ENCODE assay signal across 30 cellular contexts in genomic region chr3:42964286-42964685, GRCh38. TPM values are rescaled to one million over a fixed set of nuclear protein-coding genes. Genes with fewer than 3 reads are reported as not detected.
"Had no signal": no experiment of that assay in that cellular context is flagged by ENCODE, and none has a peak within 500 bp of the region (broad histone marks: within the 10 kb centered on the region; RNA-seq: fewer than 3 reads in every experiment).

No MANE protein-coding gene starts in this region.

- H3K4me3 Mint-ChIP-seq: activated B cell treated with CpG ODN at 0.5 μM for 24 hours; activated CD8-positive, alpha-beta T cell treated with anti-CD3 and anti-CD28 coated beads for 36 hours; activated naive CD4-positive, alpha-beta T cell treated with anti-CD3 and anti-CD28 coated beads, Interleukin-2, amount 10 ng/mL, durations not matched to agents 7 days and 5 days; activated naive CD8-positive, alpha-beta T cell; activated T-cell treated with anti-CD3 and anti-CD28 coated beads, Interleukin-2, amount 50 U/mL, for 4 hours; T-helper 1 cell treated with Interleukin-12 subunit alpha and Interleukin-12 subunit beta and Interleukin-4 antibody, amounts not matched to agents 30 μg/mL and 1 μg/mL, for 36 hours; T-helper 2 cell treated with Interferon-gamma antibody and Interleukin-4, amounts not matched to agents 5 μg/mL and 100 μg/mL, for 36 hours had no signal

- H3K4me3 ChIP-seq: body of pancreas, colonic mucosa, esophagus squamous epithelium, gastroesophageal sphincter, heart right ventricle had no signal

- H3K36me3 Mint-ChIP-seq: activated naive CD4-positive, alpha-beta T cell treated with anti-CD3 and anti-CD28 coated beads, Interleukin-2, amount 10 ng/mL, durations not matched to agents 7 days and 5 days; activated naive CD8-positive, alpha-beta T cell had no signal

- H3K4me1 ChIP-seq: body of pancreas, colonic mucosa, heart right ventricle had no signal

- H3K27ac Mint-ChIP-seq: activated B cell treated with CpG ODN at 0.5 μM for 24 hours; activated CD8-positive, alpha-beta T cell treated with anti-CD3 and anti-CD28 coated beads for 36 hours; activated naive CD4-positive, alpha-beta T cell treated with anti-CD3 and anti-CD28 coated beads, Interleukin-2, amount 10 ng/mL, durations not matched to agents 7 days and 5 days; activated naive CD8-positive, alpha-beta T cell; activated T-helper 2 cell treated with anti-CD3 and anti-CD28 coated beads, Interferon-gamma antibody, Interleukin-2, Interleukin-4, amounts not matched to agents 10 μg/mL and 5 μg/mL and 100 μg/mL, durations not matched to agents 14 hours and 24 hours and 36 hours; T-helper 1 cell treated with Interleukin-12 subunit alpha and Interleukin-12 subunit beta and Interleukin-4 antibody, amounts not matched to agents 30 μg/mL and 1 μg/mL, for 36 hours; T-helper 2 cell treated with Interferon-gamma antibody and Interleukin-4, amounts not matched to agents 5 μg/mL and 100 μg/mL, for 36 hours had no signal

- H3K27ac ChIP-seq: body of pancreas, colonic mucosa, epithelial cell of prostate, esophagus squamous epithelium, gastroesophageal sphincter, heart right ventricle, WERI-Rb-1 had no signal

- H3K9me3 Mint-ChIP-seq: activated B cell treated with CpG ODN at 0.5 μM for 24 hours; activated CD8-positive, alpha-beta T cell treated with anti-CD3 and anti-CD28 coated beads for 36 hours; activated naive CD4-positive, alpha-beta T cell treated with anti-CD3 and anti-CD28 coated beads, Interleukin-2, amount 10 ng/mL, durations not matched to agents 7 days and 5 days; activated T-cell treated with anti-CD3 and anti-CD28 coated beads, Interleukin-2, amount 50 U/mL, for 4 hours; activated T-helper 2 cell treated with anti-CD3 and anti-CD28 coated beads, Interferon-gamma antibody, Interleukin-2, Interleukin-4, amounts not matched to agents 10 μg/mL and 5 μg/mL and 100 μg/mL, durations not matched to agents 14 hours and 24 hours and 36 hours; T-helper 1 cell treated with Interleukin-12 subunit alpha and Interleukin-12 subunit beta and Interleukin-4 antibody, amounts not matched to agents 30 μg/mL and 1 μg/mL, for 36 hours; T-helper 2 cell treated with Interferon-gamma antibody and Interleukin-4, amounts not matched to agents 5 μg/mL and 100 μg/mL, for 36 hours had no signal

- ATAC-seq: activated CD4-positive, CD25-positive, alpha-beta regulatory T cell treated with anti-CD3 and anti-CD28 coated beads, Interleukin-2, amount 50 U/mL, for 24 hours; activated CD8-positive, alpha-beta T cell treated with anti-CD3 and anti-CD28 coated beads for 36 hours; activated T-cell treated with anti-CD3 and anti-CD28 coated beads, Interleukin-2, amount 50 U/mL, for 4 hours; body of pancreas; gastroesophageal sphincter; heart right ventricle had no signal

- H3K4me1 Mint-ChIP-seq: activated B cell treated with CpG ODN at 0.5 μM for 24 hours had no signal

- H3K36me3 ChIP-seq: colonic mucosa, esophagus squamous epithelium, gastroesophageal sphincter, heart right ventricle, WERI-Rb-1 had no signal

- H3K27me3 ChIP-seq: body of pancreas, colonic mucosa, esophagus squamous epithelium, gastroesophageal sphincter had no signal

- H3K27me3 Mint-ChIP-seq: activated CD8-positive, alpha-beta T cell treated with anti-CD3 and anti-CD28 coated beads for 36 hours; activated naive CD4-positive, alpha-beta T cell treated with anti-CD3 and anti-CD28 coated beads, Interleukin-2, amount 10 ng/mL, durations not matched to agents 7 days and 5 days had no signal

- DNase-seq: activated B cell treated with CpG ODN at 0.5 μM for 24 hours; activated CD4-positive, alpha-beta T cell treated with anti-CD3 and anti-CD28 coated beads for 48 hours; activated CD4-positive, alpha-beta T cell treated with anti-CD3 and anti-CD28 coated beads, Interleukin-2, amount 50 U/mL, for 1 hour; activated CD4-positive, alpha-beta T cell treated with anti-CD3 and anti-CD28 coated beads, Interleukin-2, amount 50 U/mL, for 48 hours; activated CD8-positive, alpha-beta memory T cell treated with anti-CD3 and anti-CD28 coated beads for 24 hours; activated CD8-positive, alpha-beta T cell treated with anti-CD3 and anti-CD28 coated beads for 36 hours; activated effector memory CD4-positive, alpha-beta T cell treated with anti-CD3 and anti-CD28 coated beads, Interleukin-2, amount 50 U/mL, for 16 hours; activated naive CD4-positive, alpha-beta T cell treated with anti-CD3 and anti-CD28 coated beads, Interleukin-2, amount 10 ng/mL, durations not matched to agents 7 days and 5 days; activated T-cell treated with anti-CD3 and anti-CD28 coated beads, Interleukin-2, amount 50 U/mL, for 4 hours; amygdala; aorta; body of pancreas; caudate nucleus; cerebellar nuclear complex; colonic mucosa; effector CD8-positive, alpha-beta T cell; esophagus squamous epithelium; foreskin melanocyte; heart right ventricle; T1000; WERI-Rb-1 had no signal

- H3K9me3 ChIP-seq: body of pancreas, colonic mucosa, esophagus squamous epithelium, gastroesophageal sphincter, heart right ventricle had no signal

RNA-seq across cellular contexts. Expression of gene GASK1A, which starts 14.8 kb away (rescaled TPM):
- total RNA-seq: activated B cell treated with CpG ODN at 0.5 μM for 24 hours; activated T-cell treated with anti-CD3 and anti-CD28 coated beads, Interleukin-2, amount 50 U/mL, for 4 hours; activated T-helper 2 cell treated with anti-CD3 and anti-CD28 coated beads, Interferon-gamma antibody, Interleukin-2, Interleukin-4, amounts not matched to agents 10 μg/mL and 5 μg/mL and 100 μg/mL, durations not matched to agents 14 hours and 24 hours and 36 hours; endothelial cell of umbilical vein; glomerular endothelial cell had no signal
